33 cellular contexts compared by ENCODE assay signal in the genomic region with DNA sequence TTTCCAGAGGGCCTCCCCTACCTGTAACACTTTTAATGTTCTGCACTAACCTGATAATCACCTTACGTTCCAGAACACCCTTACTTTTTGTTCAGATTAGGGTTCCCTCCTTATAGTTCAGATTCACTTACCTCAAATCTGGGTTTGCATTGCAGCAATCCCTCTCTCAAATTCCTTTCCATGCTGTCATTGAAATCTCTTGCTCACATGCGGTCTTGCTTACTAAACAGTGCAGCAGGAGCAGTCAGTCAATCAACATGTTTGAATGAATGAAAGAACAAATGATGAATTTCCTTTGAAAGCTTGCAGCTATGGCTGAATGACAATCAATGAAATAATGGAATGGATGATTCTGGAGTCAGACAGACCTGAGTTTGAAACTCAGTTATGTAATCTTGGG.
DNase-seq lines count a peak whose midpoint lies in the region; ATAC-seq, FAIRE-seq and TF ChIP-seq lines count a peak whose summit lies in the region.
"Had no signal": no experiment of that assay in that cellular context is flagged by ENCODE, and none has a peak within 500 bp of the region (broad histone marks: within the 10 kb centered on the region; RNA-seq: fewer than 3 reads in every experiment).

No MANE protein-coding gene starts in this region.

- no peak for TF ChIP-seq CTCF in HFFc6 (IDR thresholded peaks at IDR 0.05)
- TF ChIP-seq CTCF in astrocyte (IDR thresholded peaks at IDR 0.05; ENCODE audit: insufficient read depth, low read depth, low read length): no peak
- no peak for TF ChIP-seq CTCF in foreskin keratinocyte (conservative IDR thresholded peaks at IDR 0.05)
- TF ChIP-seq CTCF in osteocyte (IDR thresholded peaks at IDR 0.05): no peak
- TF ChIP-seq CTCF in heart left ventricle (IDR thresholded peaks at IDR 0.05): no peak
- TF ChIP-seq CTCF in WERI-Rb-1 (IDR thresholded peaks at IDR 0.05; ENCODE audit: low read depth, low read length): no peak

- peaks cover 25% of the 10 kb centered on the region for H3K4me1 Mint-ChIP-seq in HFFc6 (ENCODE audit: low read depth)
- H3K4me1 Mint-ChIP-seq in astrocyte (ENCODE audit: low read depth, unreplicated experiment): peaks cover 8% of the 10 kb centered on the region
- H3K4me1 Mint-ChIP-seq in osteocyte (ENCODE audit: unreplicated experiment): no peaks in the 10 kb centered on the region
- H3K4me1 Mint-ChIP-seq: nephron progenitor cell had no signal

- H3K4me3 ChIP-seq in astrocyte (ENCODE audit: insufficient read depth, low read depth, low read length) (no peak overlapping the region), heart left ventricle (no peak overlapping the region), WERI-Rb-1 (ENCODE audit: low read depth, low read length) (no peak overlapping the region)
- H3K4me3 ChIP-seq: dorsolateral prefrontal cortex, gastroesophageal sphincter, SK-N-MC, stomach, tibial artery had no signal

- no peak for TF ChIP-seq POLR2A in heart left ventricle (IDR thresholded peaks at IDR 0.05)

- no peak overlapping the region for H3K27ac Mint-ChIP-seq in HFFc6
- H3K27ac Mint-ChIP-seq in astrocyte (ENCODE audit: unreplicated experiment): no peak overlapping the region
- H3K27ac Mint-ChIP-seq in osteocyte (ENCODE audit: unreplicated experiment): no peak overlapping the region
- H3K27ac Mint-ChIP-seq: activated CD4-positive, alpha-beta T cell treated with anti-CD3 and anti-CD28 coated beads for 36 hours; CD8-positive, alpha-beta T cell; nephron progenitor cell; progenitor cell of endocrine pancreas; T-helper 1 cell treated with Interleukin-12 subunit alpha and Interleukin-12 subunit beta and Interleukin-4 antibody, amounts not matched to agents 30 μg/mL and 1 μg/mL, for 36 hours had no signal

- no peaks in the 10 kb centered on the region for H3K79me2 ChIP-seq in astrocyte (ENCODE audit: insufficient read depth, low read length)

- FAIRE-seq in astrocyte (lab: Jason Lieb, UNC): peak; percentile 20
- FAIRE-seq: G401.6, GM18507, H54, islet of Langerhans had no signal

- H3K4me1 ChIP-seq in astrocyte (ENCODE audit: insufficient read depth, low read length) (no peaks in the 10 kb centered on the region), foreskin keratinocyte (peaks cover 8% of the 10 kb centered on the region), heart left ventricle (no peaks in the 10 kb centered on the region)
- H3K4me1 ChIP-seq: gastroesophageal sphincter, stomach, tibial artery had no signal

- ATAC-seq in foreskin keratinocyte (peak; percentile 29), heart left ventricle (no peak), GM19463 (IDR thresholded peaks at IDR 0.05; ENCODE audit: unreplicated experiment) (no peak)
- ATAC-seq: activated CD4-positive, alpha-beta T cell treated with anti-CD3 and anti-CD28 coated beads for 36 hours; activated T-cell treated with anti-CD3 and anti-CD28 coated beads, Interleukin-2, amount 50 U/mL, for 4 hours; CD8-positive, alpha-beta T cell; gastroesophageal sphincter; left ventricle myocardium superior had no signal

- H3K9me3 ChIP-seq in astrocyte (ENCODE audit: insufficient read depth, low read depth, low read length) (no peaks in the 10 kb centered on the region), heart left ventricle (no peaks in the 10 kb centered on the region), WERI-Rb-1 (ENCODE audit: severe bottlenecking) (no peaks in the 10 kb centered on the region)
- H3K9me3 ChIP-seq: gastroesophageal sphincter, stomach, tibial artery had no signal

- intact Hi-C loops in heart left ventricle (cut with DNase I): loop anchor here in 4 of 10 donors (5.0 to 10.0 kb wide), 5 partner anchors 140 to 282 kb away; partner anchors contain the start of gene HIVEP2 (in 3 of the 4)

- no peaks in the 10 kb centered on the region for H4K20me1 ChIP-seq in astrocyte (ENCODE audit: insufficient read depth, low read length)

- H2AFZ ChIP-seq in astrocyte (ENCODE audit: low read depth, low read length): no peak overlapping the region

- H3K36me3 Mint-ChIP-seq in HFFc6 (ENCODE audit: low read depth) (no peaks in the 10 kb centered on the region), astrocyte (ENCODE audit: low read depth, unreplicated experiment) (no peaks in the 10 kb centered on the region), osteocyte (ENCODE audit: unreplicated experiment) (no peaks in the 10 kb centered on the region)
- H3K36me3 Mint-ChIP-seq: CD8-positive, alpha-beta T cell had no signal

- no peak overlapping the region for H3K4me2 ChIP-seq in astrocyte (ENCODE audit: low read length)

- no peak overlapping the region for H3K9ac ChIP-seq in astrocyte (ENCODE audit: low read length)

- DNase-seq in HFFc6: peak; percentile 27
- no peak for DNase-seq in astrocyte (ENCODE audit: low read depth)
- peak in 1 of 2 donors; percentile 66 for DNase-seq in foreskin keratinocyte
- no peak for DNase-seq in osteocyte (ENCODE audit: extremely low spot score, unreplicated experiment)
- no peak for DNase-seq in heart left ventricle
- no peak for DNase-seq in WERI-Rb-1
- DNase-seq: activated CD4-positive, alpha-beta T cell treated with anti-CD3 and anti-CD28 coated beads for 36 hours; activated naive CD4-positive, alpha-beta T cell; activated T-cell treated with anti-CD3 and anti-CD28 coated beads, Interleukin-2, amount 50 U/mL, for 4 hours; AML-193; amniotic stem cell; CD8-positive, alpha-beta T cell; central memory CD4-positive, alpha-beta T cell; dorsolateral prefrontal cortex; KG1; left ventricle myocardium superior; NCI-H1694; NCI-H2171 treated with DMSO at 0.1 percent for 48 hours; NCI-H524 treated with DMSO at 0.1 percent for 48 hours; nephron progenitor cell; RPMI8226; stimulated activated CD8-positive, alpha-beta memory T cell treated with anti-CD3 and anti-CD28 coated beads, Interleukin-4, amount 100 ng/mL, for 48 hours; stomach; tibial artery had no signal

- no peaks in the 10 kb centered on the region for H3K36me3 ChIP-seq in astrocyte (ENCODE audit: insufficient read depth, low read length)
- no peaks in the 10 kb centered on the region for H3K36me3 ChIP-seq in heart left ventricle
- H3K36me3 ChIP-seq in WERI-Rb-1: no peaks in the 10 kb centered on the region
- H3K36me3 ChIP-seq: gastroesophageal sphincter, stomach, tibial artery had no signal

- 89 to 98% (median 93%) methylated on average over 2 of the region's 2 CpGs for WGBS in heart left ventricle, 4 donors

- H3K4me3 Mint-ChIP-seq in HFFc6 (no peak overlapping the region), astrocyte (ENCODE audit: unreplicated experiment) (no peak overlapping the region), osteocyte (ENCODE audit: unreplicated experiment) (no peak overlapping the region)
- H3K4me3 Mint-ChIP-seq: activated CD4-positive, alpha-beta T cell treated with anti-CD3 and anti-CD28 coated beads for 36 hours; activated T-cell treated with anti-CD3 and anti-CD28 coated beads, Interleukin-2, amount 50 U/mL, for 4 hours; CD8-positive, alpha-beta T cell; nephron progenitor cell; T-helper 1 cell treated with Interleukin-12 subunit alpha and Interleukin-12 subunit beta and Interleukin-4 antibody, amounts not matched to agents 30 μg/mL and 1 μg/mL, for 36 hours had no signal

- H3K27ac ChIP-seq in astrocyte (ENCODE audit: low read depth, low read length): no peak overlapping the region
- no peak overlapping the region for H3K27ac ChIP-seq in foreskin keratinocyte
- H3K27ac ChIP-seq in heart left ventricle: no peak overlapping the region
- H3K27ac ChIP-seq in WERI-Rb-1: no peak overlapping the region
- H3K27ac ChIP-seq: dorsolateral prefrontal cortex, gastroesophageal sphincter, SK-N-MC, stomach, tibial artery had no signal

- no peaks in the 10 kb centered on the region for H3K27me3 ChIP-seq in astrocyte (ENCODE audit: insufficient read depth, low read length)
- H3K27me3 ChIP-seq in foreskin keratinocyte: no peaks in the 10 kb centered on the region
- no peaks in the 10 kb centered on the region for H3K27me3 ChIP-seq in heart left ventricle
- H3K27me3 ChIP-seq in WERI-Rb-1 (ENCODE audit: insufficient read depth, low read depth, severe bottlenecking): no peaks in the 10 kb centered on the region
- H3K27me3 ChIP-seq: dorsolateral prefrontal cortex, gastroesophageal sphincter, stomach, tibial artery had no signal

- H3K9me3 Mint-ChIP-seq in HFFc6 (no peaks in the 10 kb centered on the region), astrocyte (ENCODE audit: unreplicated experiment) (no peaks in the 10 kb centered on the region), osteocyte (ENCODE audit: unreplicated experiment) (no peaks in the 10 kb centered on the region)
- H3K9me3 Mint-ChIP-seq: activated T-cell treated with anti-CD3 and anti-CD28 coated beads, Interleukin-2, amount 50 U/mL, for 4 hours; CD8-positive, alpha-beta T cell; nephron progenitor cell; T-helper 1 cell treated with Interleukin-12 subunit alpha and Interleukin-12 subunit beta and Interleukin-4 antibody, amounts not matched to agents 30 μg/mL and 1 μg/mL, for 36 hours had no signal

- H3K27me3 Mint-ChIP-seq in HFFc6 (ENCODE audit: insufficient read depth) (peaks cover 2% of the 10 kb centered on the region), astrocyte (ENCODE audit: low read depth, unreplicated experiment) (no peaks in the 10 kb centered on the region), osteocyte (ENCODE audit: unreplicated experiment) (peaks cover 4% of the 10 kb centered on the region)
- H3K27me3 Mint-ChIP-seq: activated CD4-positive, alpha-beta T cell treated with anti-CD3 and anti-CD28 coated beads for 36 hours had no signal
